In genomic region chr21:42299324-42300044, GRCh38 we compare ENCODE assay signal across 11 cellular contexts. TPM values are rescaled to one million over a fixed set of nuclear protein-coding genes. Genes with fewer than 3 reads are reported as not detected.
DNase-seq lines count a peak whose midpoint lies in the region; ATAC-seq, FAIRE-seq and TF ChIP-seq lines count a peak whose summit lies in the region.
"Had no signal": no experiment of that assay in that cellular context is flagged by ENCODE, and none has a peak within 500 bp of the region (broad histone marks: within the 10 kb centered on the region; RNA-seq: fewer than 3 reads in every experiment).

No MANE protein-coding gene starts in this region.

- H3K4me1 ChIP-seq in osteoblast (ENCODE audit: insufficient read depth, low read length), result no peaks in the 10 kb centered on the region
- no peaks in the 10 kb centered on the region for H3K4me1 ChIP-seq in adrenal gland (replicated peaks in 1 of 2)

- H4K20me1 ChIP-seq in osteoblast (ENCODE audit: insufficient read depth, low read length), result no peaks in the 10 kb centered on the region

- H3K9me3 ChIP-seq in osteoblast (ENCODE audit: low read depth, low read length) (no peaks in the 10 kb centered on the region), adrenal gland (replicated peaks in 1 of 3) (no peaks in the 10 kb centered on the region)

- no peak overlapping the region for H3K4me2 ChIP-seq in osteoblast (ENCODE audit: insufficient read depth, low read length)

- peak; percentile 60 for FAIRE-seq in bronchial epithelial cell (lab: Jason Lieb, UNC)

- H3K79me2 ChIP-seq in osteoblast (ENCODE audit: insufficient read depth, low read length), result no peaks in the 10 kb centered on the region

- no peak for ATAC-seq in HG02884 (IDR thresholded peaks at IDR 0.05; ENCODE audit: unreplicated experiment)

- peaks cover 1% of the 10 kb centered on the region for H3K36me3 ChIP-seq in bronchial epithelial cell (ENCODE audit: control insufficient read depth, insufficient read depth, low read length)
- no peaks in the 10 kb centered on the region for H3K36me3 ChIP-seq in osteoblast (ENCODE audit: insufficient read depth, low read length)
- peaks cover 0 to 22% of the 10 kb centered on the region in 2 donors for H3K36me3 ChIP-seq in adrenal gland (replicated peaks in 1 of 2)

- H3K27me3 ChIP-seq in bronchial epithelial cell (ENCODE audit: control insufficient read depth, insufficient read depth, low read length) (no peaks in the 10 kb centered on the region), osteoblast (ENCODE audit: insufficient read depth, low read length) (peaks cover 5% of the 10 kb centered on the region), adrenal gland (no peaks in the 10 kb centered on the region)

- 83 to 93% (median 87%) methylated on average over 16 to 20 of the region's 20 CpGs for WGBS in adrenal gland, 4 donors

- DNase-seq in H4 (ENCODE audit: low spot score) (peak; percentile 49), NB4 (ENCODE audit: low read depth) (peak; percentile 46), bronchial epithelial cell (ENCODE audit: low read depth) (peak; percentile 51), osteoblast (ENCODE audit: insufficient read length, low spot score, missing footprints) (peak; percentile 59), adrenal gland (no peak), NCI-H146 (lab: John Stamatoyannopoulos, UW) (no peak)
- DNase-seq: activated B cell treated with CpG ODN at 0.5 μM for 24 hours, KG1, NCI-H345, RPMI8226 had no signal

- intact Hi-C loops in adrenal gland (cut with DNase I), result loop anchor here (10.0 kb wide), 2 partner anchors 155 kb away; no protein-coding TSS in a partner anchor

- H2AFZ ChIP-seq in osteoblast (ENCODE audit: low read length), result no peak overlapping the region

- H3K27ac ChIP-seq in osteoblast (ENCODE audit: low read depth, low read length), result no peak overlapping the region
- no peak overlapping the region for H3K27ac ChIP-seq in adrenal gland

- H3K4me3 ChIP-seq in NB4 (ENCODE audit: low read depth, low read length) (no peak overlapping the region), bronchial epithelial cell (ENCODE audit: low read depth, low read length) (no peak overlapping the region), osteoblast (ENCODE audit: insufficient read depth, low read length) (no peak overlapping the region), adrenal gland (no peak overlapping the region)

- TF ChIP-seq POLR2A in NB4 (IDR thresholded peaks at IDR 0.05; ENCODE audit: extremely low read depth, insufficient read length), result no peak
- TF ChIP-seq POLR2A in adrenal gland (IDR thresholded peaks at IDR 0.05), result no peak

- TF ChIP-seq CTCF in NB4 (IDR thresholded peaks at IDR 0.05; ENCODE audit: low read depth, low read length), result no peak
- no peak for TF ChIP-seq CTCF in bronchial epithelial cell (IDR thresholded peaks at IDR 0.05; ENCODE audit: insufficient read depth, low read length, severe bottlenecking)
- TF ChIP-seq CTCF in osteoblast (IDR thresholded peaks at IDR 0.05; ENCODE audit: extremely low read depth, low read depth, low read length), result no peak
- no peak for TF ChIP-seq CTCF in adrenal gland (IDR thresholded peaks at IDR 0.05)

RNA-seq across cellular contexts. Expression of gene TFF3, which starts 15.7 kb away (rescaled TPM):
- not detected in 2 replicates for total RNA-seq in H4 (2014; rRNA removed; shearing (Covaris generic))
- total RNA-seq in bronchial epithelial cell (0.26 and 0.64 TPM in 2 replicates), osteoblast (not detected in 2 replicates), adrenal gland (10 to 100 TPM in 4 of 8 donors, 1 to 10 TPM in 4; 3.3 to 29.3 (median 11.1) TPM)
- polyA plus RNA-seq in adrenal gland, result 10 to 100 TPM in 2 of 3 donors, 1 to 10 TPM in 1; 1.2 to 42.3 (median 20.4) TPM
- total RNA-seq: activated B cell treated with CpG ODN at 0.5 μM for 24 hours had no signal

RNA-seq across cellular contexts. Expression of gene TFF2, which starts 51.3 kb away (rescaled TPM):
- not detected in 2 replicates for total RNA-seq in H4 (2014; rRNA removed; shearing (Covaris generic))
- total RNA-seq in bronchial epithelial cell (not detected in 2 replicates), osteoblast (not detected in 2 replicates), adrenal gland (not detected)
- polyA plus RNA-seq in adrenal gland, result under 1 TPM in 1 of 3 donors, not detected in 2; 0.17 TPM
- total RNA-seq: activated B cell treated with CpG ODN at 0.5 μM for 24 hours had no signal

Comparison
In these comparisons a context has a peak if more than half of its experiments do, and no peak if none do; other contexts are left out.
1. DNase-seq: peak in H4 (single experiment), NB4 (single experiment), bronchial epithelial cell (single experiment) and osteoblast (single experiment); none in adrenal gland (0 of 7) and NCI-H146 (single experiment).